Comparison of ENCODE assay signal across 1 cellular context in genomic region chr7:41847171-41847570, GRCh38.
TF ChIP-seq lines count a peak whose summit lies in the region.

No MANE protein-coding gene starts in this region.

TF ChIP-seq in SK-N-SH treated with all-trans-retinoic acid at 6 μM for 48 hours, 23 proteins besides CTCF, POLR2A, EP300 and RAD21 (continued from another document):
- no peak for TF ChIP-seq POU6F1 (CRISPR knock-in tag; IDR thresholded peaks at IDR 0.05; ENCODE audit: borderline replicate concordance, low read depth)
- no peak for TF ChIP-seq ZFP3 (CRISPR knock-in tag; IDR thresholded peaks at IDR 0.05)
- TF ChIP-seq TCF4 (CRISPR knock-in tag; IDR thresholded peaks at IDR 0.05; ENCODE audit: borderline replicate concordance): no peak
